ENCODE assay signal across 22 cellular contexts in the genomic region with DNA sequence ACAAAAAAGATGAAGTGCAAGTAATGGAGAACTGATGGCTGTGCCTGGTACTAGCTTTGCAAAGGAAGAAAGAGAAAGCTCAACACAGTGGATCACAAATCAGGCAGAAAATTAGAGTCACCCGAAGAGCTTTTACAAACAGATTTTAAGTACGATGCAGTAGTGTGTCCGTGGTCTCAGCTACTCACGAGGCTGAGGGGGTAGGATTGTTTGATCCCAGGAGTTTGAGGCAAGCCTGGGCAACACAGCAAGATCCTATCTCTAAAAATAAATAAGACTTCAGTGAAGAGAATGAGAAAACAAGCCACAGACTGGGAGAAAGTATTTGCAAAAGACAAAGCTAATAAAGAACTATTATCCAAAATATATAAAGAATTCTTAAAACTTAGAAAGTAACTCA.
"Had no signal": no experiment of that assay in that cellular context is flagged by ENCODE, and none has a peak within 500 bp of the region (broad histone marks: within the 10 kb centered on the region; RNA-seq: fewer than 3 reads in every experiment).

No MANE protein-coding gene starts in this region.

- H3K9me3 Mint-ChIP-seq: activated CD4-positive, alpha-beta T cell treated with anti-CD3 and anti-CD28 coated beads, Interleukin-2, amount 10 ng/mL, durations not matched to agents 24 days and 14 days; neural crest cell had no signal

- H3K27me3 ChIP-seq: suprapubic skin, transverse colon had no signal

- DNase-seq: activated CD4-positive, alpha-beta T cell treated with anti-CD3 and anti-CD28 coated beads, Interleukin-2, amount 10 ng/mL, durations not matched to agents 24 days and 14 days; activated CD8-positive, alpha-beta memory T cell treated with anti-CD3 and anti-CD28 coated beads, Interleukin-2, amount 50 U/mL, for 4 hours; activated gamma-delta T cell; activated T-cell treated with anti-CD3 and anti-CD28 coated beads, Interleukin-2, amount 50 U/mL, for 48 hours; anterior cingulate cortex; central memory CD4-positive, alpha-beta T cell; erythroblast; foreskin melanocyte; head of caudate nucleus; kidney; midbrain; psoas muscle; right cardiac atrium; stimulated activated naive CD8-positive, alpha-beta T cell treated with anti-CD3 and anti-CD28 coated beads, Interleukin-15, Interleukin-2, amounts not matched to agents 100 U/mL and 50 U/mL, for 24 hours; T-helper 2 cell; transverse colon had no signal

- H3K27ac Mint-ChIP-seq: activated CD4-positive, alpha-beta T cell treated with anti-CD3 and anti-CD28 coated beads, Interleukin-2, amount 10 ng/mL, durations not matched to agents 24 days and 14 days had no signal

- H3K4me3 ChIP-seq: coronary artery, lung, psoas muscle, skin epidermis, suprapubic skin, transverse colon had no signal

- H3K9me3 ChIP-seq: psoas muscle, suprapubic skin, transverse colon had no signal

- H3K27me3 Mint-ChIP-seq: activated CD4-positive, alpha-beta T cell treated with anti-CD3 and anti-CD28 coated beads, Interleukin-2, amount 10 ng/mL, durations not matched to agents 24 days and 14 days; brain had no signal

- H3K4me3 Mint-ChIP-seq: activated CD4-positive, alpha-beta T cell treated with anti-CD3 and anti-CD28 coated beads, Interleukin-2, amount 10 ng/mL, durations not matched to agents 24 days and 14 days; brain; neural crest cell had no signal

- H3K27ac ChIP-seq: coronary artery, psoas muscle, skin epidermis, suprapubic skin, transverse colon had no signal
